Comparison of ENCODE assay signal across 1 cellular context in the genomic region with DNA sequence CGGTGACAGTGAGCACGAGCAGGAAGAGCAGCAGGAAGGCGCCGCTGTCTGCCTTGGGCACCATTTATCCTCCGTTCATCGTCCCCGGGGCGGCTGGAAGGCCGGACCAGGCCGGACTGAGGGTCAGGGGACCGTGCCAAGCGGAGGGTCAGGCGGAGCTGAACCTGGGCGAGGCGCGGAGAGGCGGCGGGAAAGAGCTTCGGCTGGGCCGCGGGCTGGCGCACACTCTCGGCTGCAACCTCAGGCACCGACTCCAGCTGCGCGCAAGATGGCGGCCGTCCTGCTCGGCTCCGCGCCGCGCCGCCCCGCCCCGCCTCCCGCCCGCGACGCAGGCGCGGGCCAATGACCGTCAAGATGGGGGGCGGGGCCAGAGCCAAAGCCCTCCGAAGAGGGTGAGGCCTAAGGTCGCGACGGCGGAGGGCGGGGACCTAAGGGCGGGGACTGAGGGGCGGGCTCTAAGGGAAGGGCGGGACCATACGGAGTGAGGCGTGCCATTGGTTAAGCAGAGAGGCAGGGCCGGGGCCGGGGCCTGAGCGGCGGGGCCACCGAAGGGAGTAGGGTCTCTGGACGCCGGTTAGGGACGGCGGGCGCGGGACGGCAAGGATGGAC.
TF ChIP-seq lines count a peak whose summit lies in the region.

A gene with protein sequence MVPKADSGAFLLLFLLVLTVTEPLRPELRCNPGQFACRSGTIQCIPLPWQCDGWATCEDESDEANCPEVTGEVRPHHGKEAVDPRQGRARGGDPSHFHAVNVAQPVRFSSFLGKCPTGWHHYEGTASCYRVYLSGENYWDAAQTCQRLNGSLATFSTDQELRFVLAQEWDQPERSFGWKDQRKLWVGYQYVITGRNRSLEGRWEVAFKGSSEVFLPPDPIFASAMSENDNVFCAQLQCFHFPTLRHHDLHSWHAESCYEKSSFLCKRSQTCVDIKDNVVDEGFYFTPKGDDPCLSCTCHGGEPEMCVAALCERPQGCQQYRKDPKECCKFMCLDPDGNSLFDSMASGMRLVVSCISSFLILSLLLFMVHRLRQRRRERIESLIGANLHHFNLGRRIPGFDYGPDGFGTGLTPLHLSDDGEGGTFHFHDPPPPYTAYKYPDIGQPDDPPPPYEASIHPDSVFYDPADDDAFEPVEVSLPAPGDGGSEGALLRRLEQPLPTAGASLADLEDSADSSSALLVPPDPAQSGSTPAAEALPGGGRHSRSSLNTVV (minus strand): TSS at position 270 of the 609 bp plus-strand sequence. CDS start 206 bp downstream, at position 64.

TF ChIP-seq in HepG2, 621 proteins besides CTCF, POLR2A, EP300 and RAD21 (continued from another document and continues in another):
- TF ChIP-seq, protein P1, sequence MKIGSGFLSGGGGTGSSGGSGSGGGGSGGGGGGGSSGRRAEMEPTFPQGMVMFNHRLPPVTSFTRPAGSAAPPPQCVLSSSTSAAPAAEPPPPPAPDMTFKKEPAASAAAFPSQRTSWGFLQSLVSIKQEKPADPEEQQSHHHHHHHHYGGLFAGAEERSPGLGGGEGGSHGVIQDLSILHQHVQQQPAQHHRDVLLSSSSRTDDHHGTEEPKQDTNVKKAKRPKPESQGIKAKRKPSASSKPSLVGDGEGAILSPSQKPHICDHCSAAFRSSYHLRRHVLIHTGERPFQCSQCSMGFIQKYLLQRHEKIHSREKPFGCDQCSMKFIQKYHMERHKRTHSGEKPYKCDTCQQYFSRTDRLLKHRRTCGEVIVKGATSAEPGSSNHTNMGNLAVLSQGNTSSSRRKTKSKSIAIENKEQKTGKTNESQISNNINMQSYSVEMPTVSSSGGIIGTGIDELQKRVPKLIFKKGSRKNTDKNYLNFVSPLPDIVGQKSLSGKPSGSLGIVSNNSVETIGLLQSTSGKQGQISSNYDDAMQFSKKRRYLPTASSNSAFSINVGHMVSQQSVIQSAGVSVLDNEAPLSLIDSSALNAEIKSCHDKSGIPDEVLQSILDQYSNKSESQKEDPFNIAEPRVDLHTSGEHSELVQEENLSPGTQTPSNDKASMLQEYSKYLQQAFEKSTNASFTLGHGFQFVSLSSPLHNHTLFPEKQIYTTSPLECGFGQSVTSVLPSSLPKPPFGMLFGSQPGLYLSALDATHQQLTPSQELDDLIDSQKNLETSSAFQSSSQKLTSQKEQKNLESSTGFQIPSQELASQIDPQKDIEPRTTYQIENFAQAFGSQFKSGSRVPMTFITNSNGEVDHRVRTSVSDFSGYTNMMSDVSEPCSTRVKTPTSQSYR (CRISPR knock-in tag; IDR thresholded peaks at IDR 0.05; ENCODE audit: borderline replicate concordance), result 0 out of 2 replicates have a peak, but pooled peaks have one; percentile 3
- TF ChIP-seq KLF15 (CRISPR knock-in tag; IDR thresholded peaks at IDR 0.05; ENCODE audit: borderline replicate concordance), result no peak
- no peak for TF ChIP-seq NFKB2 (CRISPR knock-in tag; IDR thresholded peaks at IDR 0.05; ENCODE audit: borderline replicate concordance)
- TF ChIP-seq TGIF2 (CRISPR knock-in tag; IDR thresholded peaks at IDR 0.05), result peak; percentile 27; the same call in 1 of the 2 replicates
- TF ChIP-seq HMGA1 (CRISPR knock-in tag; conservative IDR thresholded peaks at IDR 0.05), result no peak
- TF ChIP-seq HNF1A (IDR thresholded peaks at IDR 0.05; ENCODE audit: low read depth), result no peak
- TF ChIP-seq HNF1A (CRISPR knock-in tag; IDR thresholded peaks at IDR 0.05; ENCODE audit: borderline replicate concordance), result no peak
- TF ChIP-seq ZNF296 (CRISPR knock-in tag; conservative IDR thresholded peaks at IDR 0.05), result no peak
- TF ChIP-seq BCL3 (CRISPR knock-in tag; IDR thresholded peaks at IDR 0.05), result no peak
- no peak for TF ChIP-seq PHF20 (CRISPR knock-in tag; IDR thresholded peaks at IDR 0.05)
- no peak for TF ChIP-seq ZNF691 (CRISPR knock-in tag; IDR thresholded peaks at IDR 0.05; ENCODE audit: borderline replicate concordance, low read depth)
- peak; percentile 57 for TF ChIP-seq SPEN (CRISPR knock-in tag; IDR thresholded peaks at IDR 0.05; ENCODE audit: low read depth)
- peak; percentile 85 for TF ChIP-seq RBFOX2 (IDR thresholded peaks at IDR 0.05; ENCODE audit: low read depth, low read length)
- TF ChIP-seq, protein P2, sequence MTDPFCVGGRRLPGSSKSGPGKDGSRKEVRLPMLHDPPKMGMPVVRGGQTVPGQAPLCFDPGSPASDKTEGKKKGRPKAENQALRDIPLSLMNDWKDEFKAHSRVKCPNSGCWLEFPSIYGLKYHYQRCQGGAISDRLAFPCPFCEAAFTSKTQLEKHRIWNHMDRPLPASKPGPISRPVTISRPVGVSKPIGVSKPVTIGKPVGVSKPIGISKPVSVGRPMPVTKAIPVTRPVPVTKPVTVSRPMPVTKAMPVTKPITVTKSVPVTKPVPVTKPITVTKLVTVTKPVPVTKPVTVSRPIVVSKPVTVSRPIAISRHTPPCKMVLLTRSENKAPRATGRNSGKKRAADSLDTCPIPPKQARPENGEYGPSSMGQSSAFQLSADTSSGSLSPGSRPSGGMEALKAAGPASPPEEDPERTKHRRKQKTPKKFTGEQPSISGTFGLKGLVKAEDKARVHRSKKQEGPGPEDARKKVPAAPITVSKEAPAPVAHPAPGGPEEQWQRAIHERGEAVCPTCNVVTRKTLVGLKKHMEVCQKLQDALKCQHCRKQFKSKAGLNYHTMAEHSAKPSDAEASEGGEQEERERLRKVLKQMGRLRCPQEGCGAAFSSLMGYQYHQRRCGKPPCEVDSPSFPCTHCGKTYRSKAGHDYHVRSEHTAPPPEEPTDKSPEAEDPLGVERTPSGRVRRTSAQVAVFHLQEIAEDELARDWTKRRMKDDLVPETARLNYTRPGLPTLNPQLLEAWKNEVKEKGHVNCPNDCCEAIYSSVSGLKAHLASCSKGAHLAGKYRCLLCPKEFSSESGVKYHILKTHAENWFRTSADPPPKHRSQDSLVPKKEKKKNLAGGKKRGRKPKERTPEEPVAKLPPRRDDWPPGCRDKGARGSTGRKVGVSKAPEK (CRISPR knock-in tag; IDR thresholded peaks at IDR 0.05; ENCODE audit: borderline replicate concordance), result no peak
- TF ChIP-seq MED8 (CRISPR knock-in tag; IDR thresholded peaks at IDR 0.05; ENCODE audit: insufficient replicate concordance), result no peak
- TF ChIP-seq FOSL1 (CRISPR knock-in tag; IDR thresholded peaks at IDR 0.05; ENCODE audit: borderline replicate concordance), result no peak
- no peak for TF ChIP-seq HIVEP1 (CRISPR knock-in tag; IDR thresholded peaks at IDR 0.05)
- TF ChIP-seq ZNF839 (CRISPR knock-in tag; IDR thresholded peaks at IDR 0.05; ENCODE audit: borderline replicate concordance), result no peak
- no peak for TF ChIP-seq ZMYM2 (CRISPR knock-in tag; IDR thresholded peaks at IDR 0.05)
- TF ChIP-seq ZNF792 (CRISPR knock-in tag; IDR thresholded peaks at IDR 0.05), result no peak
- TF ChIP-seq, protein P3, sequence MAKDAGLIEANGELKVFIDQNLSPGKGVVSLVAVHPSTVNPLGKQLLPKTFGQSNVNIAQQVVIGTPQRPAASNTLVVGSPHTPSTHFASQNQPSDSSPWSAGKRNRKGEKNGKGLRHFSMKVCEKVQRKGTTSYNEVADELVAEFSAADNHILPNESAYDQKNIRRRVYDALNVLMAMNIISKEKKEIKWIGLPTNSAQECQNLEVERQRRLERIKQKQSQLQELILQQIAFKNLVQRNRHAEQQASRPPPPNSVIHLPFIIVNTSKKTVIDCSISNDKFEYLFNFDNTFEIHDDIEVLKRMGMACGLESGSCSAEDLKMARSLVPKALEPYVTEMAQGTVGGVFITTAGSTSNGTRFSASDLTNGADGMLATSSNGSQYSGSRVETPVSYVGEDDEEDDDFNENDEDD (CRISPR knock-in tag; IDR thresholded peaks at IDR 0.05; ENCODE audit: borderline replicate concordance), result peak; percentile 41; the same call in 1 of the 2 replicates
- no peak for TF ChIP-seq ZZZ3 (CRISPR knock-in tag; IDR thresholded peaks at IDR 0.05; ENCODE audit: borderline replicate concordance)
- TF ChIP-seq ZNF597 (CRISPR knock-in tag; IDR thresholded peaks at IDR 0.05), result no peak
- no peak for TF ChIP-seq ZNF335 (CRISPR knock-in tag; IDR thresholded peaks at IDR 0.05)
- no peak for TF ChIP-seq CREM (IDR thresholded peaks at IDR 0.05)
- no peak for TF ChIP-seq CREM (CRISPR knock-in tag; IDR thresholded peaks at IDR 0.05)
- no peak for TF ChIP-seq KLF9 (CRISPR knock-in tag; IDR thresholded peaks at IDR 0.05; ENCODE audit: low read depth)
- no peak for TF ChIP-seq JUNB (CRISPR knock-in tag; IDR thresholded peaks at IDR 0.05; ENCODE audit: borderline replicate concordance)
- no peak for TF ChIP-seq ZNF382 (CRISPR knock-in tag; IDR thresholded peaks at IDR 0.05; ENCODE audit: borderline replicate concordance)
- TF ChIP-seq ZFP62 (CRISPR knock-in tag; IDR thresholded peaks at IDR 0.05), result no peak
- no peak for TF ChIP-seq ATRX (CRISPR knock-in tag; IDR thresholded peaks at IDR 0.05; ENCODE audit: borderline replicate concordance)
- no peak; the same call in 1 of the 2 replicates for TF ChIP-seq YEATS2 (CRISPR knock-in tag; IDR thresholded peaks at IDR 0.05; ENCODE audit: borderline replicate concordance)
- no peak for TF ChIP-seq PRDM4 (CRISPR knock-in tag; IDR thresholded peaks at IDR 0.05; ENCODE audit: borderline replicate concordance)
- no peak for TF ChIP-seq ZBTB7B (CRISPR knock-in tag; IDR thresholded peaks at IDR 0.05)
- TF ChIP-seq HOXA3 (CRISPR knock-in tag; IDR thresholded peaks at IDR 0.05), result peak; percentile 88
- no peak for TF ChIP-seq ZNF569 (CRISPR knock-in tag; IDR thresholded peaks at IDR 0.05; ENCODE audit: borderline replicate concordance)
- TF ChIP-seq ZNF782 (CRISPR knock-in tag; IDR thresholded peaks at IDR 0.05; ENCODE audit: borderline replicate concordance), result no peak
- TF ChIP-seq ADNP (CRISPR knock-in tag; IDR thresholded peaks at IDR 0.05), result no peak
